ENCODE assay signal across 8 cellular contexts in genomic region chr13:21603531-21604448, GRCh38. TPM values are rescaled to one million over a fixed set of nuclear protein-coding genes. Genes with fewer than 3 reads are reported as not detected.
A peak's percentile ranks its signal among the peaks of the same experiment; 100 is the strongest.
DNase-seq lines count a peak whose midpoint lies in the region; ATAC-seq and TF ChIP-seq lines count a peak whose summit lies in the region.

Gene MICU2, minus strand, starts transcription at chr13:21604170. Its CDS starts 22 bp downstream, at chr13:21604148.

- TF ChIP-seq CTCF in endodermal cell (conservative IDR thresholded peaks at IDR 0.05) = no peak

- peak within 1 kb of the TSS; percentile 74 for H3K4me3 Mint-ChIP-seq in endodermal cell

- H3K9ac ChIP-seq in NT2/D1 (ENCODE audit: insufficient read length, low read depth) (peak within 1 kb of the TSS; percentile 94), endodermal cell (ENCODE audit: extremely low read depth, low read length, poor library complexity, severe bottlenecking) (peak within 1 kb of the TSS; percentile 86), mesendoderm (ENCODE audit: low read length) (peak within 1 kb of the TSS; percentile 93)

- no peaks in the 10 kb centered on the region for H3K9me3 ChIP-seq in NT2/D1 (ENCODE audit: insufficient read depth, low read length)
- H3K9me3 ChIP-seq in endodermal cell (ENCODE audit: control insufficient read depth, low read length) = no peaks in the 10 kb centered on the region

- H3K4ac ChIP-seq in mesendoderm (ENCODE audit: low read depth, low read length) = peak within 1 kb of the TSS; percentile 60

- H2BK15ac ChIP-seq in mesendoderm (replicated peaks; ENCODE audit: low read depth) = no peak within 1 kb of the TSS

- H3K36me3 Mint-ChIP-seq in endodermal cell (ENCODE audit: low read depth) = peaks cover 9% of the 10 kb centered on the region

- H2BK120ac ChIP-seq in mesendoderm (ENCODE audit: low read depth, low read length) = no peak within 1 kb of the TSS

- H3K4me1 ChIP-seq in NT2/D1 (ENCODE audit: insufficient read depth, insufficient read length) (no peaks in the 10 kb centered on the region), endodermal cell (ENCODE audit: control insufficient read depth, insufficient read depth, low read length) (no peaks in the 10 kb centered on the region), mesendoderm (ENCODE audit: control insufficient read depth, low read depth, low read length) (no peaks in the 10 kb centered on the region)

- no peak within 1 kb of the TSS for H3K23ac ChIP-seq in mesendoderm (ENCODE audit: low read length)

- H3K4me3 ChIP-seq in NT2/D1 (ENCODE audit: insufficient read length, low read depth) (peak within 1 kb of the TSS; percentile 92), endodermal cell (ENCODE audit: low read length) (peak within 1 kb of the TSS; percentile 86), mesendoderm (ENCODE audit: low read length) (peak within 1 kb of the TSS; percentile 78)

- peak within 1 kb of the TSS; percentile 85 for H3K18ac ChIP-seq in mesendoderm (ENCODE audit: low read length)

- H3K36me3 ChIP-seq in NT2/D1 (ENCODE audit: insufficient read depth, insufficient read length, low read length) (peaks cover 3% of the 10 kb centered on the region), endodermal cell (ENCODE audit: control insufficient read depth, insufficient read depth, low read length) (peaks cover 5% of the 10 kb centered on the region), mesendoderm (ENCODE audit: control insufficient read depth, insufficient read depth, low read length) (no peaks in the 10 kb centered on the region)

- no peaks in the 10 kb centered on the region for H3K27me3 ChIP-seq in NT2/D1 (ENCODE audit: insufficient read depth, insufficient read length)
- peaks cover 36% of the 10 kb centered on the region for H3K27me3 ChIP-seq in endodermal cell (ENCODE audit: control insufficient read depth, insufficient read depth, low read length, poor library complexity, severe bottlenecking)
- no peaks in the 10 kb centered on the region for H3K27me3 ChIP-seq in mesendoderm (ENCODE audit: insufficient read depth, low read length, poor library complexity)

- H3K4me1 Mint-ChIP-seq in endodermal cell = peaks cover 2% of the 10 kb centered on the region

- peaks cover 10% of the 10 kb centered on the region for H3K79me2 ChIP-seq in mesendoderm (ENCODE audit: control insufficient read depth, insufficient read depth, low read length)

- peak within 1 kb of the TSS; percentile 86 for H3K27ac Mint-ChIP-seq in endodermal cell

- peak within 1 kb of the TSS; percentile 89 for H3K27ac ChIP-seq in endodermal cell (ENCODE audit: low read depth, low read length)
- H3K27ac ChIP-seq in mesendoderm (ENCODE audit: low read depth, low read length) = peak within 1 kb of the TSS; percentile 96

- peak within 1 kb of the TSS; percentile 99 for H3K56ac ChIP-seq in mesendoderm (ENCODE audit: low read length)

- peak within 1 kb of the TSS; percentile 56 for H4K8ac ChIP-seq in mesendoderm (ENCODE audit: low read depth, low read length)

- peak within 1 kb of the TSS; percentile 66 for H2BK5ac ChIP-seq in mesendoderm (ENCODE audit: low read length)

- H3K27me3 Mint-ChIP-seq in endodermal cell (ENCODE audit: insufficient read depth) = peaks cover 39% of the 10 kb centered on the region

- peaks cover 8% of the 10 kb centered on the region for H3K79me1 ChIP-seq in mesendoderm (ENCODE audit: low read length)

- peak within 1 kb of the TSS; percentile 62 for H3K4me2 ChIP-seq in mesendoderm (ENCODE audit: low read length)

- no peaks in the 10 kb centered on the region for H3K9me3 Mint-ChIP-seq in endodermal cell

- DNase-seq in COLO829 (ENCODE audit: low spot score) = peak; percentile 85
- peak; percentile 91 for DNase-seq in HT1080 (ENCODE audit: low read depth)
- DNase-seq in NT2/D1 (ENCODE audit: low read depth, low spot score) = peak; percentile 83
- DNase-seq in activated CD8-positive, alpha-beta memory T cell treated with anti-CD3 and anti-CD28 coated beads, Interleukin-2, amount 50 U/mL, for 1 hour (ENCODE audit: extremely low read depth) = peak; percentile 79
- peak; percentile 96 for DNase-seq in endodermal cell
- peak; percentile 97 for DNase-seq in mesendoderm
- DNase-seq in stimulated activated CD8-positive, alpha-beta memory T cell treated with anti-CD3 and anti-CD28 coated beads, Interleukin-15, amount 100 ng/mL, for 1 hour (ENCODE audit: low read depth) = peak; percentile 91

- H4K5ac ChIP-seq in mesendoderm (ENCODE audit: low read length) = no peak within 1 kb of the TSS

- peak; percentile 93 for ATAC-seq in GM21360 (IDR thresholded peaks at IDR 0.05; ENCODE audit: unreplicated experiment)

- 0% methylated on average over 23 to 77 of the region's 77 CpGs for WGBS in endodermal cell (ENCODE audit: insufficient coverage in 1 of 2, insufficient read length in 1 of 2), 2 experiments
- no CpG with 5 or more reads among the region's 77 CpGs for WGBS in mesendoderm (ENCODE audit: extremely low coverage, insufficient coverage, low lambda C conversion rate)

- H2AK5ac ChIP-seq in mesendoderm (ENCODE audit: low read length) = no peak within 1 kb of the TSS

RNA-seq across cellular contexts. Expression of gene MICU2, which starts in this region (rescaled TPM):
- total RNA-seq in HT1080 (2014; rRNA removed; shearing (Covaris generic)) = 71.9 and 113 TPM in 2 replicates
- 43.6 and 45.1 TPM in 2 replicates for polyA plus RNA-seq in HT1080 (2015; cell fraction: cytosol; rRNA removed)
- 51.2 and 52.3 TPM in 2 replicates for polyA plus RNA-seq in HT1080 (2015; cell fraction: nucleus; rRNA removed)
- 10 to 100 TPM; 39.1 to 45.7 TPM for total RNA-seq in endodermal cell
- 57.6 TPM for polyA plus RNA-seq in endodermal cell (2013, experiment 1 of 2)
- polyA plus RNA-seq in endodermal cell (2013, experiment 2 of 2) = 55.8 TPM
- 37.2 TPM for polyA plus RNA-seq in mesendoderm (2013, experiment 1 of 2)
- 37.5 TPM for polyA plus RNA-seq in mesendoderm (2013, experiment 2 of 2)

Comparison
In these comparisons a context has a peak if more than half of its experiments do, and no peak if none do; other contexts are left out.
1. Peak in every context shown above with its lines: DNase-seq, ATAC-seq, H3K4me3 ChIP-seq and H3K27ac ChIP-seq.